In the genomic region with DNA sequence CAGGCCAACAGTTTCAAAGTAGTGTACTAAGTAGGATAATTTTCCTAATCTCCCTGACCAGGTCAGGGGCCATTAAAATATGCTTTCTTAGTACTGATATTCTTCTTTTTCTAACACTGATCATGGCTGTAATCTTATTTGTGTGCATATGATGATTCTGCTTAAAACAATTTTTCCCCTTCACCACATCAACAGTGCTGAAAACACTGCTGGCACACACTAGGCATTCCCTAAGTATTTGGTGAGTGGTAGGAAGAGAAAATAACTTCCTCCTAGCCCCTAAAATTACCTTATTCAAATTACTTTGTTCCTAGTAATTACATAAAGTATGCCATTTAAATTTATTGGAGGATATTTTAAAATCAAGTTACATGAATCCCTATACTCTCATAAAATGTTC, we compare ENCODE assay signal across 33 cellular contexts.
"Had no signal": no experiment of that assay in that cellular context is flagged by ENCODE, and none has a peak within 500 bp of the region (broad histone marks: within the 10 kb centered on the region; RNA-seq: fewer than 3 reads in every experiment).

No MANE protein-coding gene starts in this region.

- H3K4me2 ChIP-seq: SK-N-SH had no signal

- H3K4me3 Mint-ChIP-seq: activated CD4-positive, alpha-beta T cell treated with anti-CD3 and anti-CD28 coated beads, Interleukin-2, amount 10 ng/mL, durations not matched to agents 24 days and 14 days; activated CD8-positive, alpha-beta T cell treated with anti-CD3 and anti-CD28 coated beads for 36 hours; activated naive CD8-positive, alpha-beta T cell treated with anti-CD3 and anti-CD28 coated beads for 36 hours; activated T-cell treated with anti-CD3 and anti-CD28 coated beads, Interleukin-2, amount 50 U/mL, for 72 hours; activated T-helper 17 cell treated with anti-CD3 and anti-CD28 coated beads, Interleukin-2, amount 50 U/mL, for 72 hours; central memory CD8-positive, alpha-beta T cell; T-helper 1 cell treated with Interleukin-12 subunit alpha and Interleukin-12 subunit beta and Interleukin-4 antibody, amounts not matched to agents 30 μg/mL and 1 μg/mL, for 36 hours; T-helper 2 cell treated with Interferon-gamma antibody and Interleukin-4, amounts not matched to agents 5 μg/mL and 100 μg/mL, for 36 hours had no signal

- H3K9me3 ChIP-seq: MG63, Peyer's patch, SJSA1, SK-N-SH had no signal

- DNase-seq: activated CD4-positive, alpha-beta T cell treated with anti-CD3 and anti-CD28 coated beads, Interleukin-2, amount 10 ng/mL, durations not matched to agents 24 days and 14 days; activated CD4-positive, alpha-beta T cell treated with anti-CD3 and anti-CD28 coated beads, Interleukin-2, amount 50 U/mL, for 4 hours; activated CD8-positive, alpha-beta T cell treated with anti-CD3 and anti-CD28 coated beads for 36 hours; activated effector memory CD4-positive, alpha-beta T cell treated with anti-CD3 and anti-CD28 coated beads, Interleukin-2, amount 50 U/mL, for 16 hours; activated naive CD4-positive, alpha-beta T cell; activated naive CD4-positive, alpha-beta T cell treated with anti-CD3 and anti-CD28 coated beads, Interleukin-2, amount 50 U/mL, for 16 hours; activated naive CD8-positive, alpha-beta T cell treated with anti-CD3 and anti-CD28 coated beads for 36 hours; activated T-cell treated with anti-CD3 and anti-CD28 coated beads, Interleukin-2, amount 50 U/mL, for 1 hour; activated T-cell treated with anti-CD3 and anti-CD28 coated beads, Interleukin-2, amount 50 U/mL, for 72 hours; amygdala; Kasumi-1; KG1; MG63; NCI-H1048; NCI-H1105 treated with DMSO at 0.1 percent for 48 hours; NCI-H1436; NCI-H1694; NCI-H1930; NCI-H2081 treated with DMSO at 0.1 percent for 48 hours; NCI-H345; NCI-H524 treated with DMSO at 0.1 percent for 48 hours; NK-92 treated with Interleukin-12 subunit alpha and Interleukin-12 subunit beta, amount 100 ng/mL, for 24 hours; PC-3; Peyer's patch; RPMI8226; SHP77 treated with DMSO at 0.1 percent for 48 hours; SK-N-SH had no signal

- H3K9me2 ChIP-seq: SK-N-SH had no signal

- H3K9me3 Mint-ChIP-seq: activated CD4-positive, alpha-beta T cell treated with anti-CD3 and anti-CD28 coated beads, Interleukin-2, amount 10 ng/mL, durations not matched to agents 24 days and 14 days; activated CD8-positive, alpha-beta T cell treated with anti-CD3 and anti-CD28 coated beads for 36 hours; activated naive CD8-positive, alpha-beta T cell treated with anti-CD3 and anti-CD28 coated beads for 36 hours; activated T-cell treated with anti-CD3 and anti-CD28 coated beads, Interleukin-2, amount 50 U/mL, for 72 hours; activated T-helper 17 cell treated with anti-CD3 and anti-CD28 coated beads, Interleukin-2, amount 50 U/mL, for 72 hours; central memory CD8-positive, alpha-beta T cell; T-helper 1 cell treated with Interleukin-12 subunit alpha and Interleukin-12 subunit beta and Interleukin-4 antibody, amounts not matched to agents 30 μg/mL and 1 μg/mL, for 36 hours; T-helper 2 cell treated with Interferon-gamma antibody and Interleukin-4, amounts not matched to agents 5 μg/mL and 100 μg/mL, for 36 hours had no signal

- H3K4me3 ChIP-seq: cardiac muscle cell, MG63, Peyer's patch, SJSA1 had no signal

- H3K27me3 Mint-ChIP-seq: activated CD4-positive, alpha-beta T cell treated with anti-CD3 and anti-CD28 coated beads, Interleukin-2, amount 10 ng/mL, durations not matched to agents 24 days and 14 days; activated CD8-positive, alpha-beta T cell treated with anti-CD3 and anti-CD28 coated beads for 36 hours; activated naive CD8-positive, alpha-beta T cell treated with anti-CD3 and anti-CD28 coated beads for 36 hours; activated T-helper 17 cell treated with anti-CD3 and anti-CD28 coated beads, Interleukin-2, amount 50 U/mL, for 72 hours; central memory CD8-positive, alpha-beta T cell had no signal

- H3K4me1 ChIP-seq: Peyer's patch, SJSA1 had no signal

- H3K4me1 Mint-ChIP-seq: activated CD4-positive, alpha-beta T cell treated with anti-CD3 and anti-CD28 coated beads, Interleukin-2, amount 10 ng/mL, durations not matched to agents 24 days and 14 days; activated T-helper 17 cell treated with anti-CD3 and anti-CD28 coated beads, Interleukin-2, amount 50 U/mL, for 72 hours; central memory CD8-positive, alpha-beta T cell had no signal

- H3K27ac ChIP-seq: cardiac muscle cell, Peyer's patch, SJSA1 had no signal

- H3K36me3 ChIP-seq: MG63 had no signal

- H3K27ac Mint-ChIP-seq: activated CD4-positive, alpha-beta T cell treated with anti-CD3 and anti-CD28 coated beads, Interleukin-2, amount 10 ng/mL, durations not matched to agents 24 days and 14 days; activated CD8-positive, alpha-beta T cell treated with anti-CD3 and anti-CD28 coated beads for 36 hours; activated naive CD8-positive, alpha-beta T cell treated with anti-CD3 and anti-CD28 coated beads for 36 hours; T-helper 1 cell treated with Interleukin-12 subunit alpha and Interleukin-12 subunit beta and Interleukin-4 antibody, amounts not matched to agents 30 μg/mL and 1 μg/mL, for 36 hours; T-helper 2 cell treated with Interferon-gamma antibody and Interleukin-4, amounts not matched to agents 5 μg/mL and 100 μg/mL, for 36 hours had no signal

- H3K27me3 ChIP-seq: cardiac muscle cell, MG63, Peyer's patch, SJSA1 had no signal

- H3K9ac ChIP-seq: SK-N-SH had no signal
